Comparison of ENCODE assay signal across 17 cellular contexts in genomic region chr10:113857210-113857609, GRCh38. TPM values are rescaled to one million over a fixed set of nuclear protein-coding genes. Genes with fewer than 3 reads are reported as not detected.
DNase-seq lines count a peak whose midpoint lies in the region; ATAC-seq, FAIRE-seq and TF ChIP-seq lines count a peak whose summit lies in the region.
"Had no signal": no experiment of that assay in that cellular context is flagged by ENCODE, and none has a peak within 500 bp of the region (broad histone marks: within the 10 kb centered on the region; RNA-seq: fewer than 3 reads in every experiment).

No MANE protein-coding gene starts in this region.

- no TSS peak for BruUV-seq in HepG2 (replicated peaks; lab: Mats Ljungman, UMichigan)

- peak overlapping the region; percentile 87 for H3K27ac ChIP-seq in 22Rv1
- H3K27ac ChIP-seq in HepG2 (ENCODE audit: extremely low read length, insufficient read depth, low read length) = no peak overlapping the region
- H3K27ac ChIP-seq: epithelial cell of prostate, vagina had no signal

- no peak for ATAC-seq in HepG2
- ATAC-seq in left lobe of liver = no peak
- ATAC-seq: activated CD8-positive, alpha-beta T cell treated with anti-CD3 and anti-CD28 coated beads, Interleukin-2, amount 10 ng/mL, durations not matched to agents 7 days and 5 days; K562; stimulated activated naive CD8-positive, alpha-beta T cell treated with anti-CD3 and anti-CD28 coated beads, Interleukin-15, amount 100 ng/mL, for 72 hours had no signal

- DNase-seq in RKO (ENCODE audit: low spot score) (peak; percentile 50), HepG2 (ENCODE audit: low spot score) (no peak), NCI-H1048 (lab: John Stamatoyannopoulos, UW) (no peak), NCI-H524 treated with DMSO at 0.1 percent for 48 hours (lab: John Stamatoyannopoulos, UW) (no peak), left lobe of liver (ENCODE audit: low spot score) (no peak), globus pallidus (ENCODE audit: low spot score) (no peak)
- DNase-seq: activated CD8-positive, alpha-beta T cell treated with anti-CD3 and anti-CD28 coated beads, Interleukin-2, amount 10 ng/mL, durations not matched to agents 7 days and 5 days; amygdala; Caco-2; kidney; stimulated activated CD4-positive, alpha-beta T cell treated with anti-CD3 and anti-CD28 coated beads, Interleukin-12 subunit alpha, Interleukin-12 subunit beta, amount 100 ng/mL, for 4 hours; stimulated activated naive CD8-positive, alpha-beta T cell treated with anti-CD3 and anti-CD28 coated beads, Interleukin-15, amount 100 ng/mL, for 72 hours had no signal

- no peaks in the 10 kb centered on the region; a peak in 1 of 5 replicates for H3K27me3 ChIP-seq in HepG2 (ENCODE audit: control insufficient read depth in 1 of 2, insufficient read depth in 2 of 2, low read length in 2 of 2)
- H3K27me3 ChIP-seq: vagina had no signal

- no peak for TF ChIP-seq RAD21 in HepG2 (CRISPR knock-in tag; IDR thresholded peaks at IDR 0.05)

- H3K79me2 ChIP-seq in HepG2 (ENCODE audit: insufficient read depth, low read length) = peaks cover 36% of the 10 kb centered on the region

- no peak overlapping the region for H3K9ac ChIP-seq in HepG2 (ENCODE audit: insufficient read depth, low read depth, low read length)

- H4K20me1 ChIP-seq in HepG2 (ENCODE audit: insufficient read depth, low read length) = no peaks in the 10 kb centered on the region

- TF ChIP-seq POLR2A in HepG2 (IDR thresholded peaks at IDR 0.05; ENCODE audit: insufficient read depth in 1 of 2, low read depth in 2 of 2, low read length in 2 of 2) = no peak

- peaks cover 31% of the 10 kb centered on the region for H3K4me1 ChIP-seq in HepG2 (ENCODE audit: insufficient read depth, low read length)

- peak overlapping the region; percentile 86 for H3K4me2 ChIP-seq in HepG2 (ENCODE audit: low read depth, low read length)

- in situ Hi-C loops in HepG2 (cut with HindIII; ENCODE audit: extremely low pct_ligation_motif_present, low pct_unique_long_range_greater_than_20kb) = no loop called here

- POLR2A ChIA-PET in HepG2 (lab: Yijun Ruan, JAX) = no interaction called here

- CTCF ChIA-PET in HepG2 (lab: Yijun Ruan, JAX; ENCODE audit: low intra/inter-chr PET ratio, low total read pairs) = no interaction called here

- TF ChIP-seq CTCF in 22Rv1 (IDR thresholded peaks at IDR 0.05) (no peak), HepG2 (CRISPR knock-in tag; IDR thresholded peaks at IDR 0.05) (no peak)

- intact Hi-C loops in HepG2 (cut with micrococcal nuclease; ENCODE audit: unreplicated experiment) = loop anchor here (2.0 to 5.0 kb wide), 2 partner anchors 186 to 315 kb away; partner anchors contain the start of genes ADRB1 and CCDC186

- TF ChIP-seq EP300 in HepG2 (IDR thresholded peaks at IDR 0.05; ENCODE audit: low read depth in 2 of 2, low read length in 2 of 2) (no peak), HepG2 (CRISPR knock-in tag; IDR thresholded peaks at IDR 0.05; ENCODE audit: borderline replicate concordance) (no peak)

- no peak for FAIRE-seq in HepG2 (lab: Jason Lieb, UNC)
- FAIRE-seq: K562 had no signal

- H2AFZ ChIP-seq in HepG2 (ENCODE audit: low read length) = no peak overlapping the region

- H3K4me3 ChIP-seq in GM08714 (ENCODE audit: low read length) = peak overlapping the region; percentile 86; the same call in 1 of the 2 replicates
- H3K4me3 ChIP-seq in HepG2 (replicated peaks in 1 of 3; ENCODE audit: insufficient read depth in 1 of 3, low read depth in 2 of 3, low read length in 3 of 3) = peak overlapping the region in 2 of 3 experiments; percentile 30 to 92; a peak in 2 of 6 replicates

- H3K9me3 ChIP-seq in HepG2 (ENCODE audit: low read length) = no peaks in the 10 kb centered on the region
- H3K9me3 ChIP-seq: Caco-2, vagina had no signal

- H3K36me3 ChIP-seq in HepG2 (replicated peaks in 1 of 2; ENCODE audit: control insufficient read depth in 1 of 2, insufficient read depth in 2 of 2, low read length in 2 of 2) = peaks cover 2 to 24% of the 10 kb centered on the region in 2 experiments

TF ChIP-seq in HepG2, 621 proteins besides CTCF, POLR2A, EP300 and RAD21 (continues in another document):
- TF ChIP-seq ZNF121 (CRISPR knock-in tag; IDR thresholded peaks at IDR 0.05) (no peak), ZNF782 (CRISPR knock-in tag; IDR thresholded peaks at IDR 0.05; ENCODE audit: borderline replicate concordance) (no peak), ZNF710 (CRISPR knock-in tag; IDR thresholded peaks at IDR 0.05; ENCODE audit: borderline replicate concordance) (no peak), NFIB (CRISPR knock-in tag; IDR thresholded peaks at IDR 0.05; ENCODE audit: borderline replicate concordance) (no peak), ARID2 (CRISPR knock-in tag; IDR thresholded peaks at IDR 0.05; ENCODE audit: borderline replicate concordance) (no peak)

RNA-seq across cellular contexts. Expression of gene NHLRC2, which starts 2.7 kb away (rescaled TPM):
- total RNA-seq in HepG2 (2016; rRNA removed; fragmentation: Illumina TruSeq; extraction: Trizol) (12.7 and 18.4 TPM in 2 replicates), left lobe of liver (22.4 TPM)
- 1.7 and 1.9 TPM in 2 replicates for total RNA-seq in HepG2 (2016; cell fraction: cytosol; rRNA removed; fragmentation: Illumina TruSeq; extraction: Trizol; ENCODE audit: low read depth)
- 13.8 and 16.6 TPM in 2 replicates for total RNA-seq in HepG2 (2016; cell fraction: insoluble cytoplasmic fraction; rRNA removed; fragmentation: Illumina TruSeq; extraction: Trizol)
- total RNA-seq in HepG2 (2016; cell fraction: membrane; rRNA removed; fragmentation: Illumina TruSeq; extraction: Trizol) = 4.3 and 4.9 TPM in 2 replicates
- 21.4 and 21.7 TPM in 2 replicates for total RNA-seq in HepG2 (2016; cell fraction: nucleus; rRNA removed; fragmentation: Illumina TruSeq; extraction: Trizol)
- polyA plus RNA-seq in HepG2 (2011; rRNA removed) = 6.3 and 7.6 TPM in 2 replicates
- polyA plus RNA-seq in HepG2 (2011; cell fraction: cytosol; rRNA removed) = 2.9 and 4.4 TPM in 2 replicates
- 5.1 and 7.6 TPM in 2 replicates for polyA plus RNA-seq in HepG2 (2011; cell fraction: nucleus; rRNA removed)
- 4.1 and 5.2 TPM in 2 replicates for polyA plus RNA-seq in HepG2 (2012)
- 0.65 and 0.72 TPM in 2 replicates for polyA plus RNA-seq in HepG2 (2016; cell fraction: cytosol; fragmentation: Illumina TruSeq; extraction: Trizol; ENCODE audit: low read depth)
- 9.7 and 10.2 TPM in 2 replicates for polyA plus RNA-seq in HepG2 (2016; cell fraction: insoluble cytoplasmic fraction; fragmentation: Illumina TruSeq; extraction: Trizol; ENCODE audit: low read depth)
- polyA plus RNA-seq in HepG2 (2016; cell fraction: membrane; fragmentation: Illumina TruSeq; extraction: Trizol; ENCODE audit: low read depth) = 1.9 and 2.0 TPM in 2 replicates
- polyA plus RNA-seq in HepG2 (2016; cell fraction: nucleus; fragmentation: Illumina TruSeq; extraction: Trizol; ENCODE audit: insufficient read depth, low read depth) = 11.2 and 12.0 TPM in 2 replicates
- 11.1 and 17.8 TPM in 2 replicates for polyA minus RNA-seq in HepG2 (2011; rRNA and poly(A)+ RNA removed; ENCODE audit: low replicate concordance)
- polyA minus RNA-seq in HepG2 (2011; cell fraction: cytosol; rRNA and poly(A)+ RNA removed) = 12.8 and 14.4 TPM in 2 replicates
- 48.7 and 50.2 TPM in 2 replicates for polyA minus RNA-seq in HepG2 (2011; cell fraction: nucleus; rRNA and poly(A)+ RNA removed)

RNA-seq across cellular contexts. Expression of gene DCLRE1A, which starts 3.3 kb away (rescaled TPM):
- total RNA-seq in HepG2 (2016; rRNA removed; fragmentation: Illumina TruSeq; extraction: Trizol) = 19.6 and 32.5 TPM in 2 replicates
- total RNA-seq in HepG2 (2016; cell fraction: cytosol; rRNA removed; fragmentation: Illumina TruSeq; extraction: Trizol; ENCODE audit: low read depth) = 1.1 TPM in 2 replicates
- 18.3 and 30.8 TPM in 2 replicates for total RNA-seq in HepG2 (2016; cell fraction: insoluble cytoplasmic fraction; rRNA removed; fragmentation: Illumina TruSeq; extraction: Trizol)
- total RNA-seq in HepG2 (2016; cell fraction: membrane; rRNA removed; fragmentation: Illumina TruSeq; extraction: Trizol) = 6.8 and 7.9 TPM in 2 replicates
- 14.4 and 14.8 TPM in 2 replicates for total RNA-seq in HepG2 (2016; cell fraction: nucleus; rRNA removed; fragmentation: Illumina TruSeq; extraction: Trizol)
- polyA plus RNA-seq in HepG2 (2011; rRNA removed) = 5.0 and 6.2 TPM in 2 replicates
- 2.9 and 4.8 TPM in 2 replicates for polyA plus RNA-seq in HepG2 (2011; cell fraction: cytosol; rRNA removed)
- 3.0 TPM in 2 replicates for polyA plus RNA-seq in HepG2 (2011; cell fraction: nucleus; rRNA removed)
- 4.3 and 6.2 TPM in 2 replicates for polyA plus RNA-seq in HepG2 (2012)
- 0.35 and 0.42 TPM in 2 replicates for polyA plus RNA-seq in HepG2 (2016; cell fraction: cytosol; fragmentation: Illumina TruSeq; extraction: Trizol; ENCODE audit: low read depth)
- polyA plus RNA-seq in HepG2 (2016; cell fraction: insoluble cytoplasmic fraction; fragmentation: Illumina TruSeq; extraction: Trizol; ENCODE audit: low read depth) = 17.9 and 20.4 TPM in 2 replicates
- polyA plus RNA-seq in HepG2 (2016; cell fraction: membrane; fragmentation: Illumina TruSeq; extraction: Trizol; ENCODE audit: low read depth) = 2.2 and 2.4 TPM in 2 replicates
- polyA plus RNA-seq in HepG2 (2016; cell fraction: nucleus; fragmentation: Illumina TruSeq; extraction: Trizol; ENCODE audit: insufficient read depth, low read depth) = 14.5 and 14.9 TPM in 2 replicates
- polyA minus RNA-seq in HepG2 (2011; rRNA and poly(A)+ RNA removed; ENCODE audit: low replicate concordance) = 4.7 and 13.4 TPM in 2 replicates
- polyA minus RNA-seq in HepG2 (2011; cell fraction: cytosol; rRNA and poly(A)+ RNA removed) = 3.9 and 4.6 TPM in 2 replicates
- 7.3 and 8.1 TPM in 2 replicates for polyA minus RNA-seq in HepG2 (2011; cell fraction: nucleus; rRNA and poly(A)+ RNA removed)
- total RNA-seq in left lobe of liver = 5.8 TPM
